In the genomic region with DNA sequence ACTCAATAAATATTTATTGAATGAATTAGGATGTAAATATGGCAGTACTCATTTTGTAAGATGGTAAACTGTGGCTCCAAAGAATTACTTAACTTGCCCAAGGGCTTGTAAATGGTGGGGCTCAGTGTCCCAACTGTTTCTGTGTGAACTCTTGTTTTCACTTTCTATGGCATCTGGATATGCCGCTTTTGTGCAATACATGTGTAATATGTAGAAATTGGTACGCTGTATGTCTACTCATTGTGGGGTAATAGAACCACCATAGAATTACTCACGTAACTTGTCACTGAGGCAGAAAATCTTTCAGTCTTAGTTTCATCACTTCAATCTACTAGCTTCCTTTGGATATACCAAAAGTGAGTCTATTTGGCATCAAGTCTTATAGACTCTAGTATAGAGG, we compare ENCODE assay signal across 1 cellular context.
TF ChIP-seq lines count a peak whose summit lies in the region.

No MANE protein-coding gene starts in this region.

TF ChIP-seq in GM23338, 12 proteins besides CTCF, POLR2A, EP300 and RAD21 (continued from another document):
- TF ChIP-seq, protein P1, sequence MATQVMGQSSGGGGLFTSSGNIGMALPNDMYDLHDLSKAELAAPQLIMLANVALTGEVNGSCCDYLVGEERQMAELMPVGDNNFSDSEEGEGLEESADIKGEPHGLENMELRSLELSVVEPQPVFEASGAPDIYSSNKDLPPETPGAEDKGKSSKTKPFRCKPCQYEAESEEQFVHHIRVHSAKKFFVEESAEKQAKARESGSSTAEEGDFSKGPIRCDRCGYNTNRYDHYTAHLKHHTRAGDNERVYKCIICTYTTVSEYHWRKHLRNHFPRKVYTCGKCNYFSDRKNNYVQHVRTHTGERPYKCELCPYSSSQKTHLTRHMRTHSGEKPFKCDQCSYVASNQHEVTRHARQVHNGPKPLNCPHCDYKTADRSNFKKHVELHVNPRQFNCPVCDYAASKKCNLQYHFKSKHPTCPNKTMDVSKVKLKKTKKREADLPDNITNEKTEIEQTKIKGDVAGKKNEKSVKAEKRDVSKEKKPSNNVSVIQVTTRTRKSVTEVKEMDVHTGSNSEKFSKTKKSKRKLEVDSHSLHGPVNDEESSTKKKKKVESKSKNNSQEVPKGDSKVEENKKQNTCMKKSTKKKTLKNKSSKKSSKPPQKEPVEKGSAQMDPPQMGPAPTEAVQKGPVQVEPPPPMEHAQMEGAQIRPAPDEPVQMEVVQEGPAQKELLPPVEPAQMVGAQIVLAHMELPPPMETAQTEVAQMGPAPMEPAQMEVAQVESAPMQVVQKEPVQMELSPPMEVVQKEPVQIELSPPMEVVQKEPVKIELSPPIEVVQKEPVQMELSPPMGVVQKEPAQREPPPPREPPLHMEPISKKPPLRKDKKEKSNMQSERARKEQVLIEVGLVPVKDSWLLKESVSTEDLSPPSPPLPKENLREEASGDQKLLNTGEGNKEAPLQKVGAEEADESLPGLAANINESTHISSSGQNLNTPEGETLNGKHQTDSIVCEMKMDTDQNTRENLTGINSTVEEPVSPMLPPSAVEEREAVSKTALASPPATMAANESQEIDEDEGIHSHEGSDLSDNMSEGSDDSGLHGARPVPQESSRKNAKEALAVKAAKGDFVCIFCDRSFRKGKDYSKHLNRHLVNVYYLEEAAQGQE (IDR thresholded peaks at IDR 0.05; ENCODE audit: unreplicated experiment) = no peak
- no peak for TF ChIP-seq NANOG (IDR thresholded peaks at IDR 0.05; ENCODE audit: borderline replicate concordance)
- TF ChIP-seq CREB1 (CRISPR knock-in tag; IDR thresholded peaks at IDR 0.05; ENCODE audit: low read depth) = no peak
- TF ChIP-seq ZNF114 (CRISPR knock-in tag; IDR thresholded peaks at IDR 0.05) = no peak
- TF ChIP-seq ZNF331 (CRISPR knock-in tag; IDR thresholded peaks at IDR 0.05; ENCODE audit: low read depth) = no peak
- TF ChIP-seq, protein P2, sequence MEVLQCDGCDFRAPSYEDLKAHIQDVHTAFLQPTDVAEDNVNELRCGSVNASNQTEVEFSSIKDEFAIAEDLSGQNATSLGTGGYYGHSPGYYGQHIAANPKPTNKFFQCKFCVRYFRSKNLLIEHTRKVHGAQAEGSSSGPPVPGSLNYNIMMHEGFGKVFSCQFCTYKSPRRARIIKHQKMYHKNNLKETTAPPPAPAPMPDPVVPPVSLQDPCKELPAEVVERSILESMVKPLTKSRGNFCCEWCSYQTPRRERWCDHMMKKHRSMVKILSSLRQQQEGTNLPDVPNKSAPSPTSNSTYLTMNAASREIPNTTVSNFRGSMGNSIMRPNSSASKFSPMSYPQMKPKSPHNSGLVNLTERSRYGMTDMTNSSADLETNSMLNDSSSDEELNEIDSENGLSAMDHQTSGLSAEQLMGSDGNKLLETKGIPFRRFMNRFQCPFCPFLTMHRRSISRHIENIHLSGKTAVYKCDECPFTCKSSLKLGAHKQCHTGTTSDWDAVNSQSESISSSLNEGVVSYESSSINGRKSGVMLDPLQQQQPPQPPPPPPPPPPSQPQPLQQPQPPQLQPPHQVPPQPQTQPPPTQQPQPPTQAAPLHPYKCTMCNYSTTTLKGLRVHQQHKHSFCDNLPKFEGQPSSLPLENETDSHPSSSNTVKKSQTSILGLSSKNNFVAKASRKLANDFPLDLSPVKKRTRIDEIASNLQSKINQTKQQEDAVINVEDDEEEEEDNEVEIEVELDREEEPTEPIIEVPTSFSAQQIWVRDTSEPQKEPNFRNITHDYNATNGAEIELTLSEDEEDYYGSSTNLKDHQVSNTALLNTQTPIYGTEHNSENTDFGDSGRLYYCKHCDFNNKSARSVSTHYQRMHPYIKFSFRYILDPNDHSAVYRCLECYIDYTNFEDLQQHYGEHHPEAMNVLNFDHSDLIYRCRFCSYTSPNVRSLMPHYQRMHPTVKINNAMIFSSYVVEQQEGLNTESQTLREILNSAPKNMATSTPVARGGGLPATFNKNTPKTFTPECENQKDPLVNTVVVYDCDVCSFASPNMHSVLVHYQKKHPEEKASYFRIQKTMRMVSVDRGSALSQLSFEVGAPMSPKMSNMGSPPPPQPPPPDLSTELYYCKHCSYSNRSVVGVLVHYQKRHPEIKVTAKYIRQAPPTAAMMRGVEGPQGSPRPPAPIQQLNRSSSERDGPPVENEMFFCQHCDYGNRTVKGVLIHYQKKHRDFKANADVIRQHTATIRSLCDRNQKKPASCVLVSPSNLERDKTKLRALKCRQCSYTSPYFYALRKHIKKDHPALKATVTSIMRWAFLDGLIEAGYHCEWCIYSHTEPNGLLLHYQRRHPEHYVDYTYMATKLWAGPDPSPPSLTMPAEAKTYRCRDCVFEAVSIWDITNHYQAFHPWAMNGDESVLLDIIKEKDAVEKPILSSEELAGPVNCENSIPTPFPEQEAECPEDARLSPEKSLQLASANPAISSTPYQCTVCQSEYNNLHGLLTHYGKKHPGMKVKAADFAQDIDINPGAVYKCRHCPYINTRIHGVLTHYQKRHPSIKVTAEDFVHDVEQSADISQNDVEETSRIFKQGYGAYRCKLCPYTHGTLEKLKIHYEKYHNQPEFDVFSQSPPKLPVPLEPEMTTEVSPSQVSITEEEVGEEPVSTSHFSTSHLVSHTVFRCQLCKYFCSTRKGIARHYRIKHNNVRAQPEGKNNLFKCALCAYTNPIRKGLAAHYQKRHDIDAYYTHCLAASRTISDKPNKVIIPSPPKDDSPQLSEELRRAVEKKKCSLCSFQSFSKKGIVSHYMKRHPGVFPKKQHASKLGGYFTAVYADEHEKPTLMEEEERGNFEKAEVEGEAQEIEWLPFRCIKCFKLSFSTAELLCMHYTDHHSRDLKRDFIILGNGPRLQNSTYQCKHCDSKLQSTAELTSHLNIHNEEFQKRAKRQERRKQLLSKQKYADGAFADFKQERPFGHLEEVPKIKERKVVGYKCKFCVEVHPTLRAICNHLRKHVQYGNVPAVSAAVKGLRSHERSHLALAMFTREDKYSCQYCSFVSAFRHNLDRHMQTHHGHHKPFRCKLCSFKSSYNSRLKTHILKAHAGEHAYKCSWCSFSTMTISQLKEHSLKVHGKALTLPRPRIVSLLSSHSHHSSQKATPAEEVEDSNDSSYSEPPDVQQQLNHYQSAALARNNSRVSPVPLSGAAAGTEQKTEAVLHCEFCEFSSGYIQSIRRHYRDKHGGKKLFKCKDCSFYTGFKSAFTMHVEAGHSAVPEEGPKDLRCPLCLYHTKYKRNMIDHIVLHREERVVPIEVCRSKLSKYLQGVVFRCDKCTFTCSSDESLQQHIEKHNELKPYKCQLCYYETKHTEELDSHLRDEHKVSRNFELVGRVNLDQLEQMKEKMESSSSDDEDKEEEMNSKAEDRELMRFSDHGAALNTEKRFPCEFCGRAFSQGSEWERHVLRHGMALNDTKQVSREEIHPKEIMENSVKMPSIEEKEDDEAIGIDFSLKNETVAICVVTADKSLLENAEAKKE (CRISPR knock-in tag; IDR thresholded peaks at IDR 0.05) = no peak
- TF ChIP-seq EZH2 (IDR thresholded peaks at IDR 0.05; ENCODE audit: low read depth, unreplicated experiment) = no peak
TF ChIP-seq in GM23338: peak in this region for 0.
